ENCODE assay signal across 8 cellular contexts in genomic region chr15:67114846-67115521, GRCh38. TPM values are rescaled to one million over a fixed set of nuclear protein-coding genes. Genes with fewer than 3 reads are reported as not detected.
DNase-seq lines count a peak whose midpoint lies in the region; ATAC-seq and TF ChIP-seq lines count a peak whose summit lies in the region.

No MANE protein-coding gene starts in this region.

- no peak overlapping the region for H2AFZ ChIP-seq in neuronal stem cell (ENCODE audit: low read length)

- no peak overlapping the region for H4K91ac ChIP-seq in neuronal stem cell (ENCODE audit: low read depth, low read length, poor library complexity)

- no peak overlapping the region for H3K18ac ChIP-seq in neuronal stem cell (ENCODE audit: low read length)

- H2BK5ac ChIP-seq in neuronal stem cell (ENCODE audit: low read length) = no peak overlapping the region

- H3K27ac Mint-ChIP-seq in CD4-positive, CD25-positive, alpha-beta regulatory T cell = peak overlapping the region; percentile 92 to 95 (median 92)
- peak overlapping the region; percentile 63 to 98 (median 78) for H3K27ac Mint-ChIP-seq in IgD-negative memory B cell
- peak overlapping the region; percentile 56 for H3K27ac Mint-ChIP-seq in activated naive CD8-positive, alpha-beta T cell treated with anti-CD3 and anti-CD28 coated beads, Interleukin-2, amount 10 ng/mL, durations not matched to agents 7 days and 5 days
- peak overlapping the region; percentile 72 for H3K27ac Mint-ChIP-seq in nephron progenitor cell

- no CpG with 5 or more reads among the region's 4 CpGs for WGBS in neuronal stem cell (ENCODE audit: extremely low coverage in 2 of 2, insufficient read length in 2 of 2, insufficient replicate concordance in 1 of 2), 2 donors

- H3K14ac ChIP-seq in neuronal stem cell (ENCODE audit: low read length) = no peak overlapping the region

- H3K27ac ChIP-seq in CD4-positive, CD25-positive, alpha-beta regulatory T cell (ENCODE audit: insufficient read depth, low read length, poor library complexity, severe bottlenecking) = peak overlapping the region; percentile 48
- no peak overlapping the region for H3K27ac ChIP-seq in neuronal stem cell (replicated peaks; ENCODE audit: low read length)

- H3K4me1 ChIP-seq in CD4-positive, CD25-positive, alpha-beta regulatory T cell (ENCODE audit: control insufficient read depth, insufficient read depth, low read length, poor library complexity, severe bottlenecking) = peaks cover 76% of the 10 kb centered on the region
- peaks cover 6 to 16% of the 10 kb centered on the region in 2 donors for H3K4me1 ChIP-seq in neuronal stem cell (ENCODE audit: control insufficient read depth in 2 of 2, insufficient read depth in 1 of 2, low read depth in 1 of 2, low read length in 2 of 2)

- H3K9me3 Mint-ChIP-seq in CD4-positive, CD25-positive, alpha-beta regulatory T cell = peaks cover 0 to 8% (median 1%) of the 10 kb centered on the region in 7 donors
- H3K9me3 Mint-ChIP-seq in IgD-negative memory B cell (peaks cover 0 to 1% (median 0%) of the 10 kb centered on the region in 3 donors), nephron progenitor cell (peaks cover 25% of the 10 kb centered on the region)
- H3K9me3 Mint-ChIP-seq in activated naive CD8-positive, alpha-beta T cell treated with anti-CD3 and anti-CD28 coated beads, Interleukin-2, amount 10 ng/mL, durations not matched to agents 7 days and 5 days = peaks cover 7% of the 10 kb centered on the region

- no peak overlapping the region for H3K9ac ChIP-seq in neuronal stem cell (ENCODE audit: low read depth, low read length, poor library complexity)

- H2BK120ac ChIP-seq in neuronal stem cell (ENCODE audit: low read depth, low read length) = no peak overlapping the region

- peaks cover 32 to 93% (median 78%) of the 10 kb centered on the region in 4 donors for H3K4me1 Mint-ChIP-seq in CD4-positive, CD25-positive, alpha-beta regulatory T cell
- peaks cover 59 to 80% (median 69%) of the 10 kb centered on the region in 3 donors for H3K4me1 Mint-ChIP-seq in IgD-negative memory B cell
- H3K4me1 Mint-ChIP-seq in activated naive CD8-positive, alpha-beta T cell treated with anti-CD3 and anti-CD28 coated beads, Interleukin-2, amount 10 ng/mL, durations not matched to agents 7 days and 5 days = peaks cover 74% of the 10 kb centered on the region
- H3K4me1 Mint-ChIP-seq in nephron progenitor cell = peaks cover 67% of the 10 kb centered on the region

- POLR2A ChIA-PET in activated naive CD8-positive, alpha-beta T cell treated with anti-CD3 and anti-CD28 coated beads, Interleukin-2, amount 10 ng/mL, durations not matched to agents 7 days and 5 days (lab: Charles Lee) = interaction anchor here (0.9 to 1.0 kb wide), 2 partner anchors 20 to 29 kb away, joined by 3 to 4 read pairs; no protein-coding TSS in a partner anchor

- peaks cover 0 to 4% of the 10 kb centered on the region in 2 experiments for H3K9me3 ChIP-seq in CD4-positive, CD25-positive, alpha-beta regulatory T cell (ENCODE audit: control insufficient read depth in 2 of 2, low read length in 2 of 2)
- H3K9me3 ChIP-seq in neuronal stem cell (replicated peaks in 1 of 2; ENCODE audit: control insufficient read depth in 2 of 2, insufficient read depth in 1 of 2, low read depth in 1 of 2, low read length in 2 of 2) = peaks cover 1 to 18% of the 10 kb centered on the region in 2 donors

- H2BK12ac ChIP-seq in neuronal stem cell (ENCODE audit: low read length) = no peak overlapping the region

- peaks cover 9% of the 10 kb centered on the region for H3K79me1 ChIP-seq in neuronal stem cell (ENCODE audit: low read depth, low read length)

- no peak overlapping the region for H2AK5ac ChIP-seq in neuronal stem cell (ENCODE audit: low read depth, low read length)

- H3K23ac ChIP-seq in neuronal stem cell (ENCODE audit: low read depth, low read length, poor library complexity) = no peak overlapping the region

- TF ChIP-seq CTCF in nephron progenitor cell (IDR thresholded peaks at IDR 0.05) = no peak

- H4K8ac ChIP-seq in neuronal stem cell (ENCODE audit: low read depth, low read length) = no peak overlapping the region

- no peak overlapping the region for H3K4ac ChIP-seq in neuronal stem cell (ENCODE audit: low read length)

- H3K4me3 Mint-ChIP-seq in CD4-positive, CD25-positive, alpha-beta regulatory T cell = peak overlapping the region; percentile 52 to 80 (median 76)
- H3K4me3 Mint-ChIP-seq in IgD-negative memory B cell (peak overlapping the region in 3 of 4 donors; percentile 2 to 45 (median 5)), nephron progenitor cell (no peak overlapping the region)
- no peak overlapping the region for H3K4me3 Mint-ChIP-seq in activated naive CD8-positive, alpha-beta T cell treated with anti-CD3 and anti-CD28 coated beads, Interleukin-2, amount 10 ng/mL, durations not matched to agents 7 days and 5 days

- H3K4me2 ChIP-seq in neuronal stem cell (ENCODE audit: insufficient read depth, low read length, poor library complexity, severe bottlenecking) = no peak overlapping the region

- peaks cover 1% of the 10 kb centered on the region for H3K36me3 ChIP-seq in CD4-positive, CD25-positive, alpha-beta regulatory T cell (ENCODE audit: control insufficient read depth, insufficient read depth, low read length)
- peaks cover 0 to 18% of the 10 kb centered on the region in 2 donors for H3K36me3 ChIP-seq in neuronal stem cell (replicated peaks in 1 of 2; ENCODE audit: control insufficient read depth in 2 of 2, insufficient read depth in 2 of 2, low read length in 2 of 2)

- peaks cover 16% of the 10 kb centered on the region for H3K36me3 Mint-ChIP-seq in CD4-positive, CD25-positive, alpha-beta regulatory T cell
- H3K36me3 Mint-ChIP-seq in IgD-negative memory B cell (peaks cover 3% of the 10 kb centered on the region), nephron progenitor cell (ENCODE audit: low read depth) (peaks cover 48% of the 10 kb centered on the region)
- H3K36me3 Mint-ChIP-seq in activated naive CD8-positive, alpha-beta T cell treated with anti-CD3 and anti-CD28 coated beads, Interleukin-2, amount 10 ng/mL, durations not matched to agents 7 days and 5 days = peaks cover 30% of the 10 kb centered on the region

- peak in 1 of 3 donors; percentile 69 for DNase-seq in CD4-positive, CD25-positive, alpha-beta regulatory T cell
- peak; percentile 20 for DNase-seq in activated naive CD8-positive, alpha-beta T cell treated with anti-CD3 and anti-CD28 coated beads, Interleukin-2, amount 10 ng/mL, durations not matched to agents 7 days and 5 days
- no peak for DNase-seq in nephron progenitor cell
- no peak for DNase-seq in kidney tubule cell (ENCODE audit: low spot score)
- DNase-seq in neuronal stem cell (ENCODE audit: low spot score) = no peak
- DNase-seq in AML-193 (lab: John Stamatoyannopoulos, UW) = no peak

- peak overlapping the region; percentile 38 for H3K4me3 ChIP-seq in CD4-positive, CD25-positive, alpha-beta regulatory T cell (ENCODE audit: low read depth, low read length)
- H3K4me3 ChIP-seq in neuronal stem cell (ENCODE audit: low read length in 2 of 2) = no peak overlapping the region

- peak; percentile 10 to 41 for ATAC-seq in CD4-positive, CD25-positive, alpha-beta regulatory T cell (ENCODE audit: low read depth in 2 of 2)
- ATAC-seq in activated naive CD8-positive, alpha-beta T cell treated with anti-CD3 and anti-CD28 coated beads, Interleukin-2, amount 10 ng/mL, durations not matched to agents 7 days and 5 days (ENCODE audit: low read depth) = peak; percentile 59
- ATAC-seq in HG02870 (IDR thresholded peaks at IDR 0.05; ENCODE audit: unreplicated experiment) = no peak

- no peaks in the 10 kb centered on the region for H3K27me3 Mint-ChIP-seq in CD4-positive, CD25-positive, alpha-beta regulatory T cell
- H3K27me3 Mint-ChIP-seq in IgD-negative memory B cell = peaks cover 3% of the 10 kb centered on the region
- H3K27me3 Mint-ChIP-seq in activated naive CD8-positive, alpha-beta T cell treated with anti-CD3 and anti-CD28 coated beads, Interleukin-2, amount 10 ng/mL, durations not matched to agents 7 days and 5 days = no peaks in the 10 kb centered on the region
- no peaks in the 10 kb centered on the region for H3K27me3 Mint-ChIP-seq in nephron progenitor cell (ENCODE audit: low read depth, poor library complexity)

- no peak overlapping the region for H2BK15ac ChIP-seq in neuronal stem cell (ENCODE audit: low read length)

- H3K27me3 ChIP-seq in CD4-positive, CD25-positive, alpha-beta regulatory T cell (ENCODE audit: control insufficient read depth, insufficient read depth, low read length) = no peaks in the 10 kb centered on the region
- H3K27me3 ChIP-seq in neuronal stem cell (ENCODE audit: control insufficient read depth in 3 of 3, insufficient read depth in 3 of 3, low read depth in 1 of 3, low read length in 3 of 3) = no peaks in the 10 kb centered on the region

RNA-seq across cellular contexts. Expression of gene SMAD3, which starts 49.6 kb away (rescaled TPM):
- 76.6 TPM for total RNA-seq in CD4-positive, CD25-positive, alpha-beta regulatory T cell
- polyA plus RNA-seq in CD4-positive, CD25-positive, alpha-beta regulatory T cell = 10 to 100 TPM; 12.0 to 17.0 (median 14.5) TPM
- polyA plus RNA-seq in IgD-negative memory B cell = 32.4 TPM
- 10 to 100 TPM; 74.1 to 75.9 TPM for total RNA-seq in activated naive CD8-positive, alpha-beta T cell treated with anti-CD3 and anti-CD28 coated beads, Interleukin-2, amount 10 ng/mL, durations not matched to agents 7 days and 5 days
- polyA plus RNA-seq in neuronal stem cell (2013, experiment 1 of 2) = 32.6 TPM
- polyA plus RNA-seq in neuronal stem cell (2013, experiment 2 of 2) = 32.9 TPM

Comparison
In these comparisons a context has a peak if more than half of its experiments do, and no peak if none do; other contexts are left out.
1. H3K4me3 Mint-ChIP-seq: peak in CD4-positive, CD25-positive, alpha-beta regulatory T cell (4 of 4) and IgD-negative memory B cell (3 of 4); none in activated naive CD8-positive, alpha-beta T cell treated with anti-CD3 and anti-CD28 coated beads, Interleukin-2, amount 10 ng/mL, durations not matched to agents 7 days and 5 days (single experiment) and nephron progenitor cell (single experiment).
2. Peak in every context shown above with its lines, with median percentiles within 50 percentile points of each other: H3K27ac Mint-ChIP-seq.